In genomic region chr6:31161216-31162126, GRCh38 we compare ENCODE assay signal across 1 cellular context.
TF ChIP-seq lines count a peak whose summit lies in the region.

No MANE protein-coding gene starts in this region.

TF ChIP-seq in K562, 482 proteins besides CTCF, POLR2A, EP300 and RAD21:
- no peak for TF ChIP-seq CBFA2T3 (IDR thresholded peaks at IDR 0.05)
- peak; percentile 64; the same call in 1 of the 2 replicates for TF ChIP-seq ZBTB33 (CRISPR knock-in tag; IDR thresholded peaks at IDR 0.05)
- no peak for TF ChIP-seq CXXC5 (CRISPR knock-in tag; IDR thresholded peaks at IDR 0.05)
